ENCODE assay signal across 16 cellular contexts in the genomic region with DNA sequence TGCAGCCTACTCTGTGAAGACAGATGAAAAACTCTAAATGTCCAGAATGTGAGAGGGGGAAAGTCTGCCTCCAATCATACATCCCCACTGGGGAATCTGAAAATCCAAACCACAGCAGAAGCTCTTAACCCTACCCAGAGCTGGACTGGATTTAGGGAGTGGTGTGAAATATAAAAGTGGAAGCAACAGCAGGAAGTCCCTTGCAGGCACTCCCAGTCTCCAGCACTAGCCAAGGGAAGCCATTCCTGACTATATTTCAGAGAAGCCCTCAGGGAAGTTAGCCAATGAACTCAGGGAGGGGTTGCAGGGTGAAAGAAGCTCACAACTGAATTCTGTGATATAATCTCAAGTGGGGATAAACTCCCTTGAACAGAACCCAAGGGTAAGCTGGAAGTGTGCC.
"Had no signal": no experiment of that assay in that cellular context is flagged by ENCODE, and none has a peak within 500 bp of the region (broad histone marks: within the 10 kb centered on the region; RNA-seq: fewer than 3 reads in every experiment).

No MANE protein-coding gene starts in this region.

- H3K4me1 ChIP-seq: left lung, right atrium auricular region, thyroid gland had no signal

- H3K27me3 Mint-ChIP-seq: activated naive CD8-positive, alpha-beta T cell; effector memory CD8-positive, alpha-beta T cell; naive B cell; progenitor cell of endocrine pancreas had no signal

- H3K4me3 ChIP-seq: left lung, right atrium auricular region, thyroid gland had no signal

- H3K27me3 ChIP-seq: left lung, right atrium auricular region, thyroid gland had no signal

- DNase-seq: activated CD4-positive, alpha-beta T cell treated with anti-CD3 and anti-CD28 coated beads, Interleukin-2, amount 50 U/mL, for 4 hours; dermis blood vessel endothelial cell; effector memory CD8-positive, alpha-beta T cell; foreskin melanocyte; glutamatergic neuron; hippocampal formation; islet precursor cell; left lung; naive B cell; nucleus accumbens; stimulated activated CD4-positive, alpha-beta T cell treated with anti-CD3 and anti-CD28 coated beads, Interleukin-2, amount 100 ng/mL, for 24 hours; stimulated activated naive CD4-positive, alpha-beta T cell treated with Interleukin-2 at 50 U/mL for 16 hours; thyroid gland had no signal

- H3K9me3 ChIP-seq: thyroid gland had no signal

- ATAC-seq: effector memory CD8-positive, alpha-beta T cell; left lung had no signal

- H3K9me3 Mint-ChIP-seq: effector memory CD8-positive, alpha-beta T cell had no signal

- H3K4me3 Mint-ChIP-seq: activated naive CD8-positive, alpha-beta T cell; effector memory CD8-positive, alpha-beta T cell; naive B cell had no signal

- H3K27ac ChIP-seq: left lung, right atrium auricular region, thyroid gland had no signal

- H3K36me3 ChIP-seq: left lung, right atrium auricular region, thyroid gland had no signal

- H3K27ac Mint-ChIP-seq: activated naive CD8-positive, alpha-beta T cell; effector memory CD8-positive, alpha-beta T cell; progenitor cell of endocrine pancreas had no signal

- H3K4me1 Mint-ChIP-seq: naive B cell had no signal

- H3K36me3 Mint-ChIP-seq: naive B cell had no signal
